Comparison of ENCODE assay signal across 20 cellular contexts in the genomic region with DNA sequence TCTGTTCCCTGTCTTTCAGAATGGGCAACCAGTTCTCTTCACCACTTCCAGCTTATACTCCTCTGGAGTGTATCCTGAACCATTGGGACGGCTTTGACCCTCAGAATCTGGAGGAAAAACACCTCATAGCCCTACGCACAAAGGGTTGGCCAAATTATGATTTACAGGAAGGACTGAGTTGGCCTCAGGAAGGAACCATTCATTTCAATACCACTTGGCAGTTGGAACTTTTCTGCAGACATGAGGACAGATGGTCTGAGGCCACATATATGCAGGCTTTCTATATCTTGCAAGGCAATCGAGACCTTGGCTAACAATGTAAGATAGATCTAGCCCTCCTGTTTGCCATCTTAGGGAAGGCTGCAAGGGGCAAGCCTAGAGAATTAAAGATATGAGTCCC. TPM values are rescaled to one million over a fixed set of nuclear protein-coding genes. Genes with fewer than 3 reads are reported as not detected.
A peak's percentile ranks its signal among the peaks of the same experiment; 100 is the strongest.
DNase-seq lines count a peak whose midpoint lies in the region; ATAC-seq, FAIRE-seq and TF ChIP-seq lines count a peak whose summit lies in the region.
"Had no signal": no experiment of that assay in that cellular context is flagged by ENCODE, and none has a peak within 500 bp of the region (broad histone marks: within the 10 kb centered on the region; RNA-seq: fewer than 3 reads in every experiment).

No MANE protein-coding gene starts in this region.

- BruUV-seq in HepG2 (replicated peaks; lab: Mats Ljungman, UMichigan): no TSS peak

- H4K20me1 ChIP-seq in HepG2 (ENCODE audit: insufficient read depth, low read length): no peaks in the 10 kb centered on the region
- H4K20me1 ChIP-seq: BLaER1 treated with 17β-estradiol and CSF1 and Interleukin-3, amounts not matched to agents 10 nM and 100 nM had no signal

- peak overlapping the region; percentile 34 for H2AFZ ChIP-seq in HepG2 (ENCODE audit: low read length)

- ATAC-seq in HepG2: no peak
- no peak for ATAC-seq in right lobe of liver
- ATAC-seq in activated naive CD8-positive, alpha-beta T cell treated with anti-CD3 and anti-CD28 coated beads, Interleukin-2, amount 50 U/mL, for 24 hours: no peak
- ATAC-seq in stimulated activated effector memory CD8-positive, alpha-beta T cell treated with anti-CD3 and anti-CD28 coated beads, Interleukin-12 subunit alpha, Interleukin-12 subunit beta, amount 100 ng/mL, for 72 hours: no peak

- H3K4me3 Mint-ChIP-seq in activated naive CD8-positive, alpha-beta T cell treated with anti-CD3 and anti-CD28 coated beads, Interleukin-2, amount 50 U/mL, for 24 hours: no peak overlapping the region
- no peak overlapping the region for H3K4me3 Mint-ChIP-seq in stimulated activated effector memory CD8-positive, alpha-beta T cell treated with anti-CD3 and anti-CD28 coated beads, Interleukin-12 subunit alpha, Interleukin-12 subunit beta, amount 100 ng/mL, for 72 hours
- H3K4me3 Mint-ChIP-seq: H9 had no signal

- CTCF ChIA-PET in HepG2 (lab: Yijun Ruan, JAX; ENCODE audit: low intra/inter-chr PET ratio, low total read pairs): interaction anchor here (1.1 to 4.4 kb wide), 4 partner anchors 72 to 378 kb away, joined by 3 to 52 read pairs (median 4); no protein-coding TSS in a partner anchor

- H3K9ac ChIP-seq in HepG2 (ENCODE audit: insufficient read depth, low read depth, low read length): no peak overlapping the region

- no peak overlapping the region for H3K4me3 ChIP-seq in HepG2 (replicated peaks in 1 of 3; ENCODE audit: insufficient read depth in 1 of 3, low read depth in 2 of 3, low read length in 3 of 3)
- no peak overlapping the region for H3K4me3 ChIP-seq in right lobe of liver
- H3K4me3 ChIP-seq: BLaER1 treated with 17β-estradiol and CSF1 and Interleukin-3, amounts not matched to agents 10 nM and 100 nM; heart right ventricle; SK-N-MC; smooth muscle cell; thyroid gland had no signal

- peaks cover 13% of the 10 kb centered on the region; the same call in 1 of the 2 replicates for H3K4me1 ChIP-seq in HepG2 (ENCODE audit: insufficient read depth, low read length)
- no peaks in the 10 kb centered on the region for H3K4me1 ChIP-seq in right lobe of liver
- H3K4me1 ChIP-seq: thyroid gland had no signal

- no peak for TF ChIP-seq POLR2A in HepG2 (IDR thresholded peaks at IDR 0.05; ENCODE audit: insufficient read depth in 1 of 2, low read depth in 2 of 2, low read length in 2 of 2)
- no peak for TF ChIP-seq POLR2A in right lobe of liver (IDR thresholded peaks at IDR 0.05)

- in situ Hi-C loops in HepG2 (cut with HindIII; ENCODE audit: extremely low pct_ligation_motif_present, low pct_unique_long_range_greater_than_20kb): loop anchor here (5.0 kb wide), 1 partner anchor 62 kb away; no protein-coding TSS in a partner anchor

- H3K27ac ChIP-seq in HepG2 (ENCODE audit: extremely low read length, insufficient read depth, low read length) (no peak overlapping the region), right lobe of liver (no peak overlapping the region)
- H3K27ac ChIP-seq: foreskin keratinocyte, SK-N-MC, thyroid gland had no signal

- H3K4me2 ChIP-seq in HepG2 (ENCODE audit: low read depth, low read length): no peak overlapping the region
- H3K4me2 ChIP-seq: smooth muscle cell had no signal

- peak overlapping the region; percentile 88 for H3K27ac Mint-ChIP-seq in activated naive CD8-positive, alpha-beta T cell treated with anti-CD3 and anti-CD28 coated beads, Interleukin-2, amount 50 U/mL, for 24 hours
- peak overlapping the region; percentile 95 for H3K27ac Mint-ChIP-seq in stimulated activated effector memory CD8-positive, alpha-beta T cell treated with anti-CD3 and anti-CD28 coated beads, Interleukin-12 subunit alpha, Interleukin-12 subunit beta, amount 100 ng/mL, for 72 hours

- no peak for TF ChIP-seq RAD21 in HepG2 (CRISPR knock-in tag; IDR thresholded peaks at IDR 0.05)

- H3K79me2 ChIP-seq in HepG2 (ENCODE audit: insufficient read depth, low read length): no peaks in the 10 kb centered on the region

- no peak for TF ChIP-seq EP300 in HepG2 (IDR thresholded peaks at IDR 0.05; ENCODE audit: low read depth in 2 of 2, low read length in 2 of 2)
- TF ChIP-seq EP300 in HepG2 (CRISPR knock-in tag; IDR thresholded peaks at IDR 0.05; ENCODE audit: borderline replicate concordance): no peak

- no peak for FAIRE-seq in HepG2 (lab: Jason Lieb, UNC)
- FAIRE-seq: D721Med had no signal

- H3K27me3 Mint-ChIP-seq in activated naive CD8-positive, alpha-beta T cell treated with anti-CD3 and anti-CD28 coated beads, Interleukin-2, amount 50 U/mL, for 24 hours: no peaks in the 10 kb centered on the region
- H3K27me3 Mint-ChIP-seq: activated naive CD4-positive, alpha-beta T cell treated with anti-CD3 and anti-CD28 coated beads, Interleukin-2, amount 50 U/mL, for 24 hours had no signal

- H3K4me1 Mint-ChIP-seq in activated naive CD8-positive, alpha-beta T cell treated with anti-CD3 and anti-CD28 coated beads, Interleukin-2, amount 50 U/mL, for 24 hours: peaks cover 55% of the 10 kb centered on the region
- peaks cover 63% of the 10 kb centered on the region for H3K4me1 Mint-ChIP-seq in stimulated activated effector memory CD8-positive, alpha-beta T cell treated with anti-CD3 and anti-CD28 coated beads, Interleukin-12 subunit alpha, Interleukin-12 subunit beta, amount 100 ng/mL, for 72 hours

- TF ChIP-seq CTCF in HepG2 (CRISPR knock-in tag; IDR thresholded peaks at IDR 0.05) (no peak), right lobe of liver (IDR thresholded peaks at IDR 0.05) (no peak)

- H3K36me3 Mint-ChIP-seq in activated naive CD8-positive, alpha-beta T cell treated with anti-CD3 and anti-CD28 coated beads, Interleukin-2, amount 50 U/mL, for 24 hours (ENCODE audit: low read depth): peaks cover 16% of the 10 kb centered on the region
- H3K36me3 Mint-ChIP-seq in stimulated activated effector memory CD8-positive, alpha-beta T cell treated with anti-CD3 and anti-CD28 coated beads, Interleukin-12 subunit alpha, Interleukin-12 subunit beta, amount 100 ng/mL, for 72 hours: peaks cover 5% of the 10 kb centered on the region

- POLR2A ChIA-PET in HepG2 (lab: Yijun Ruan, JAX): no interaction called here

- H3K9me3 ChIP-seq in HepG2 (ENCODE audit: low read length) (no peaks in the 10 kb centered on the region), right lobe of liver (no peaks in the 10 kb centered on the region)
- H3K9me3 ChIP-seq: thyroid gland had no signal

- DNase-seq in HepG2 (ENCODE audit: low spot score): no peak
- DNase-seq in right lobe of liver: no peak
- peak; percentile 20 for DNase-seq in NAMALWA (ENCODE audit: low spot score)
- DNase-seq in activated naive CD8-positive, alpha-beta T cell treated with anti-CD3 and anti-CD28 coated beads, Interleukin-2, amount 50 U/mL, for 24 hours: no peak
- DNase-seq in stimulated activated effector memory CD8-positive, alpha-beta T cell treated with anti-CD3 and anti-CD28 coated beads, Interleukin-12 subunit alpha, Interleukin-12 subunit beta, amount 100 ng/mL, for 72 hours (ENCODE audit: low spot score in 2 of 2): no peak
- DNase-seq in NCI-H1417 treated with DMSO at 0.1 percent for 48 hours (lab: John Stamatoyannopoulos, UW): no peak
- DNase-seq in AML-193 (lab: John Stamatoyannopoulos, UW): no peak
- DNase-seq in NCI-H226: no peak
- DNase-seq: NCI-H1048, NCI-H187 treated with DMSO at 0.1 percent for 48 hours had no signal

- intact Hi-C loops in HepG2 (cut with micrococcal nuclease; ENCODE audit: unreplicated experiment): loop anchor here (1.0 to 5.0 kb wide), 3 partner anchors 75 to 377 kb away; no protein-coding TSS in a partner anchor
- intact Hi-C loops in right lobe of liver (cut with DNase I): loop anchor here in 1 of 2 donors (5.0 kb wide), 1 partner anchor 77 kb away; no protein-coding TSS in a partner anchor

- H3K36me3 ChIP-seq in HepG2 (replicated peaks in 1 of 2; ENCODE audit: control insufficient read depth in 1 of 2, insufficient read depth in 2 of 2, low read length in 2 of 2) (no peaks in the 10 kb centered on the region), right lobe of liver (no peaks in the 10 kb centered on the region)
- H3K36me3 ChIP-seq: BLaER1 treated with 17β-estradiol and CSF1 and Interleukin-3, amounts not matched to agents 10 nM and 100 nM; heart right ventricle; thyroid gland had no signal

- peaks cover 20% of the 10 kb centered on the region for H3K9me3 Mint-ChIP-seq in activated naive CD8-positive, alpha-beta T cell treated with anti-CD3 and anti-CD28 coated beads, Interleukin-2, amount 50 U/mL, for 24 hours
- H3K9me3 Mint-ChIP-seq in stimulated activated effector memory CD8-positive, alpha-beta T cell treated with anti-CD3 and anti-CD28 coated beads, Interleukin-12 subunit alpha, Interleukin-12 subunit beta, amount 100 ng/mL, for 72 hours: no peaks in the 10 kb centered on the region

- H3K27me3 ChIP-seq in HepG2 (ENCODE audit: control insufficient read depth in 1 of 2, insufficient read depth in 2 of 2, low read length in 2 of 2) (peaks cover 2 to 9% of the 10 kb centered on the region in 2 experiments; a peak in 2 of 5 replicates), right lobe of liver (no peaks in the 10 kb centered on the region)
- H3K27me3 ChIP-seq: BLaER1 treated with 17β-estradiol and CSF1 and Interleukin-3, amounts not matched to agents 10 nM and 100 nM; foreskin keratinocyte; heart right ventricle; thyroid gland had no signal

- 75% methylated on average over 2 of the region's 3 CpGs for WGBS in HepG2 (ENCODE audit: low lambda C conversion rate)
- 73% methylated on average over 2 of the region's 3 CpGs for WGBS in right lobe of liver (ENCODE audit: insufficient coverage, low coverage, low lambda C conversion rate, missing lambda C conversion rate)

RNA-seq across cellular contexts. Expression of gene CLECL1, which starts 24.0 kb away (rescaled TPM):
- total RNA-seq in HepG2 (2016; rRNA removed; fragmentation: Illumina TruSeq; extraction: Trizol): not detected in 2 replicates
- total RNA-seq in HepG2 (2016; cell fraction: cytosol; rRNA removed; fragmentation: Illumina TruSeq; extraction: Trizol; ENCODE audit: low read depth): not detected in 2 replicates
- total RNA-seq in HepG2 (2016; cell fraction: insoluble cytoplasmic fraction; rRNA removed; fragmentation: Illumina TruSeq; extraction: Trizol): not detected in 2 replicates
- total RNA-seq in HepG2 (2016; cell fraction: membrane; rRNA removed; fragmentation: Illumina TruSeq; extraction: Trizol): not detected in 2 replicates
- total RNA-seq in HepG2 (2016; cell fraction: nucleus; rRNA removed; fragmentation: Illumina TruSeq; extraction: Trizol): not detected in 2 replicates
- polyA plus RNA-seq in HepG2 (2011; rRNA removed): not detected in 2 replicates
- not detected in 2 replicates for polyA plus RNA-seq in HepG2 (2011; cell fraction: cytosol; rRNA removed)
- not detected in 2 replicates for polyA plus RNA-seq in HepG2 (2011; cell fraction: nucleus; rRNA removed)
- polyA plus RNA-seq in HepG2 (2012): not detected in 2 replicates
- polyA plus RNA-seq in HepG2 (2016; cell fraction: cytosol; fragmentation: Illumina TruSeq; extraction: Trizol; ENCODE audit: low read depth): not detected in 2 replicates
- polyA plus RNA-seq in HepG2 (2016; cell fraction: insoluble cytoplasmic fraction; fragmentation: Illumina TruSeq; extraction: Trizol; ENCODE audit: low read depth): not detected in 2 replicates
- polyA plus RNA-seq in HepG2 (2016; cell fraction: membrane; fragmentation: Illumina TruSeq; extraction: Trizol; ENCODE audit: low read depth): not detected in 2 replicates
- not detected in 2 replicates for polyA plus RNA-seq in HepG2 (2016; cell fraction: nucleus; fragmentation: Illumina TruSeq; extraction: Trizol; ENCODE audit: insufficient read depth, low read depth)
- polyA minus RNA-seq in HepG2 (2011; rRNA and poly(A)+ RNA removed; ENCODE audit: low replicate concordance): not detected in 2 replicates
- polyA minus RNA-seq in HepG2 (2011; cell fraction: cytosol; rRNA and poly(A)+ RNA removed): not detected in 2 replicates
- polyA minus RNA-seq in HepG2 (2011; cell fraction: nucleus; rRNA and poly(A)+ RNA removed): not detected in 2 replicates
- total RNA-seq in right lobe of liver: under 1 TPM in 2 of 6 experiments, not detected in 4; 0.56 to 0.60 TPM
- total RNA-seq: foreskin keratinocyte, H9, LHCN-M2, smooth muscle cell, thyroid gland had no signal
- polyA plus RNA-seq: foreskin keratinocyte, smooth muscle cell had no signal

RNA-seq across cellular contexts. Expression of gene CLEC2D, which starts 39.3 kb away (rescaled TPM):
- 0.69 and 2.5 TPM in 2 replicates for total RNA-seq in HepG2 (2016; rRNA removed; fragmentation: Illumina TruSeq; extraction: Trizol)
- total RNA-seq in HepG2 (2016; cell fraction: cytosol; rRNA removed; fragmentation: Illumina TruSeq; extraction: Trizol; ENCODE audit: low read depth): 4.0 TPM in 2 replicates
- 0.18 and 2.5 TPM in 2 replicates for total RNA-seq in HepG2 (2016; cell fraction: insoluble cytoplasmic fraction; rRNA removed; fragmentation: Illumina TruSeq; extraction: Trizol)
- 0.87 and 2.4 TPM in 2 replicates for total RNA-seq in HepG2 (2016; cell fraction: membrane; rRNA removed; fragmentation: Illumina TruSeq; extraction: Trizol)
- 7.5 and 7.7 TPM in 2 replicates for total RNA-seq in HepG2 (2016; cell fraction: nucleus; rRNA removed; fragmentation: Illumina TruSeq; extraction: Trizol)
- polyA plus RNA-seq in HepG2 (2011; rRNA removed): 7.7 and 8.6 TPM in 2 replicates
- polyA plus RNA-seq in HepG2 (2011; cell fraction: cytosol; rRNA removed): 0.85 and 3.0 TPM in 2 replicates
- polyA plus RNA-seq in HepG2 (2011; cell fraction: nucleus; rRNA removed): 30.5 and 31.4 TPM in 2 replicates
- polyA plus RNA-seq in HepG2 (2012): 5.3 and 5.9 TPM in 2 replicates
- 0.26 and 0.28 TPM in 2 replicates for polyA plus RNA-seq in HepG2 (2016; cell fraction: cytosol; fragmentation: Illumina TruSeq; extraction: Trizol; ENCODE audit: low read depth)
- polyA plus RNA-seq in HepG2 (2016; cell fraction: insoluble cytoplasmic fraction; fragmentation: Illumina TruSeq; extraction: Trizol; ENCODE audit: low read depth): 0.49 and 1.2 TPM in 2 replicates
- polyA plus RNA-seq in HepG2 (2016; cell fraction: membrane; fragmentation: Illumina TruSeq; extraction: Trizol; ENCODE audit: low read depth): 0.22 and 0.38 TPM in 2 replicates
- 19.9 and 22.7 TPM in 2 replicates for polyA plus RNA-seq in HepG2 (2016; cell fraction: nucleus; fragmentation: Illumina TruSeq; extraction: Trizol; ENCODE audit: insufficient read depth, low read depth)
- 0.42 and 2.6 TPM in 2 replicates for polyA minus RNA-seq in HepG2 (2011; rRNA and poly(A)+ RNA removed; ENCODE audit: low replicate concordance)
- 0.26 and 2.0 TPM in 2 replicates for polyA minus RNA-seq in HepG2 (2011; cell fraction: cytosol; rRNA and poly(A)+ RNA removed)
- polyA minus RNA-seq in HepG2 (2011; cell fraction: nucleus; rRNA and poly(A)+ RNA removed): 26.3 and 30.8 TPM in 2 replicates
- total RNA-seq in right lobe of liver: 1 to 10 TPM in 5 of 6 experiments, under 1 TPM in 1; 0.62 to 4.4 (median 1.6) TPM

RNA-seq across cellular contexts. Expression of gene CD69, which starts 51.8 kb away (rescaled TPM):
- total RNA-seq in HepG2 (2016; rRNA removed; fragmentation: Illumina TruSeq; extraction: Trizol): not detected in 2 replicates
- total RNA-seq in HepG2 (2016; cell fraction: cytosol; rRNA removed; fragmentation: Illumina TruSeq; extraction: Trizol; ENCODE audit: low read depth): not detected in 2 replicates
- not detected in 2 replicates for total RNA-seq in HepG2 (2016; cell fraction: insoluble cytoplasmic fraction; rRNA removed; fragmentation: Illumina TruSeq; extraction: Trizol)
- not detected in 2 replicates for total RNA-seq in HepG2 (2016; cell fraction: membrane; rRNA removed; fragmentation: Illumina TruSeq; extraction: Trizol)
- total RNA-seq in HepG2 (2016; cell fraction: nucleus; rRNA removed; fragmentation: Illumina TruSeq; extraction: Trizol): not detected in 2 replicates
- polyA plus RNA-seq in HepG2 (2011; rRNA removed): not detected in 2 replicates
- polyA plus RNA-seq in HepG2 (2011; cell fraction: cytosol; rRNA removed): not detected in 2 replicates
- not detected in 2 replicates for polyA plus RNA-seq in HepG2 (2011; cell fraction: nucleus; rRNA removed)
- polyA plus RNA-seq in HepG2 (2012): not detected in 2 replicates
- not detected in 2 replicates for polyA plus RNA-seq in HepG2 (2016; cell fraction: cytosol; fragmentation: Illumina TruSeq; extraction: Trizol; ENCODE audit: low read depth)
- polyA plus RNA-seq in HepG2 (2016; cell fraction: insoluble cytoplasmic fraction; fragmentation: Illumina TruSeq; extraction: Trizol; ENCODE audit: low read depth): not detected in 2 replicates
- polyA plus RNA-seq in HepG2 (2016; cell fraction: membrane; fragmentation: Illumina TruSeq; extraction: Trizol; ENCODE audit: low read depth): not detected in 2 replicates
- polyA plus RNA-seq in HepG2 (2016; cell fraction: nucleus; fragmentation: Illumina TruSeq; extraction: Trizol; ENCODE audit: insufficient read depth, low read depth): not detected in 2 replicates
- not detected in 2 replicates for polyA minus RNA-seq in HepG2 (2011; rRNA and poly(A)+ RNA removed; ENCODE audit: low replicate concordance)
- not detected in 2 replicates for polyA minus RNA-seq in HepG2 (2011; cell fraction: cytosol; rRNA and poly(A)+ RNA removed)
- not detected in 2 replicates for polyA minus RNA-seq in HepG2 (2011; cell fraction: nucleus; rRNA and poly(A)+ RNA removed)
- total RNA-seq in right lobe of liver: 1 to 10 TPM in 3 of 6 experiments, under 1 TPM in 3; 0.26 to 2.3 (median 1.0) TPM
- total RNA-seq: foreskin keratinocyte, H9, LHCN-M2 had no signal
- polyA plus RNA-seq: foreskin keratinocyte, smooth muscle cell had no signal
